ENCODE assay signal across 9 cellular contexts in genomic region chr3:136149569-136150136, GRCh38. TPM values are rescaled to one million over a fixed set of nuclear protein-coding genes. Genes with fewer than 3 reads are reported as not detected.
A peak's percentile ranks its signal among the peaks of the same experiment; 100 is the strongest.
DNase-seq lines count a peak whose midpoint lies in the region; ATAC-seq, FAIRE-seq and TF ChIP-seq lines count a peak whose summit lies in the region.
"Had no signal": no experiment of that assay in that cellular context is flagged by ENCODE, and none has a peak within 500 bp of the region (broad histone marks: within the 10 kb centered on the region; RNA-seq: fewer than 3 reads in every experiment).

No MANE protein-coding gene starts in this region.

- H3K27me3 ChIP-seq in osteoblast (ENCODE audit: insufficient read depth, low read length) = no peaks in the 10 kb centered on the region
- no peaks in the 10 kb centered on the region for H3K27me3 ChIP-seq in SJCRH30
- H3K27me3 ChIP-seq: esophagus squamous epithelium had no signal

- no peak for TF ChIP-seq CTCF in osteoblast (IDR thresholded peaks at IDR 0.05; ENCODE audit: extremely low read depth, low read depth, low read length)

- peaks cover 44% of the 10 kb centered on the region for H3K36me3 Mint-ChIP-seq in activated CD8-positive, alpha-beta memory T cell treated with anti-CD3 and anti-CD28 coated beads, Interleukin-2, amount 10 ng/mL, durations not matched to agents 7 days and 5 days
- peaks cover 43% of the 10 kb centered on the region for H3K36me3 Mint-ChIP-seq in central memory CD8-positive, alpha-beta T cell (ENCODE audit: insufficient read depth)

- H3K36me3 ChIP-seq in osteoblast (ENCODE audit: insufficient read depth, low read length) (peaks cover 32% of the 10 kb centered on the region), SJCRH30 (peaks cover 40% of the 10 kb centered on the region)

- peaks cover 24% of the 10 kb centered on the region for H4K20me1 ChIP-seq in osteoblast (ENCODE audit: insufficient read depth, low read length)

- no peak for FAIRE-seq in HTR-8/SVneo (lab: Jason Lieb, UNC)

- H3K4me1 ChIP-seq in osteoblast (ENCODE audit: insufficient read depth, low read length) = peaks cover 14% of the 10 kb centered on the region
- no peaks in the 10 kb centered on the region; the same call in 1 of the 2 replicates for H3K4me1 ChIP-seq in SJCRH30

- no peaks in the 10 kb centered on the region for H3K27me3 Mint-ChIP-seq in activated CD8-positive, alpha-beta memory T cell treated with anti-CD3 and anti-CD28 coated beads, Interleukin-2, amount 10 ng/mL, durations not matched to agents 7 days and 5 days
- no peaks in the 10 kb centered on the region for H3K27me3 Mint-ChIP-seq in central memory CD8-positive, alpha-beta T cell

- no peak for DNase-seq in activated CD8-positive, alpha-beta memory T cell treated with anti-CD3 and anti-CD28 coated beads, Interleukin-2, amount 10 ng/mL, durations not matched to agents 7 days and 5 days
- DNase-seq in activated CD8-positive, alpha-beta memory T cell treated with anti-CD3 and anti-CD28 coated beads for 24 hours = no peak
- DNase-seq in NCI-H226 (peak; percentile 12), osteoblast (ENCODE audit: insufficient read length, low spot score, missing footprints) (peak; percentile 42), SJCRH30 (no peak), HTR-8/SVneo (ENCODE audit: insufficient read length, low spot score) (no peak)
- DNase-seq in central memory CD8-positive, alpha-beta T cell (ENCODE audit: low spot score in 2 of 2) = no peak
- DNase-seq: esophagus squamous epithelium had no signal

- H3K9me3 ChIP-seq in osteoblast (ENCODE audit: low read depth, low read length) (no peaks in the 10 kb centered on the region), SJCRH30 (replicated peaks) (no peaks in the 10 kb centered on the region)
- H3K9me3 ChIP-seq: esophagus squamous epithelium had no signal

- peak; percentile 30 for ATAC-seq in activated CD8-positive, alpha-beta memory T cell treated with anti-CD3 and anti-CD28 coated beads, Interleukin-2, amount 10 ng/mL, durations not matched to agents 7 days and 5 days
- no peak for ATAC-seq in central memory CD8-positive, alpha-beta T cell (replicated peaks; ENCODE audit: extremely low read depth, poor library complexity, severe bottlenecking)
- ATAC-seq in GM21360 (IDR thresholded peaks at IDR 0.05; ENCODE audit: unreplicated experiment) = no peak

- peaks cover 86% of the 10 kb centered on the region for H3K79me2 ChIP-seq in osteoblast (ENCODE audit: insufficient read depth, low read length)

- no peak overlapping the region for H2AFZ ChIP-seq in osteoblast (ENCODE audit: low read length)

- H3K4me3 Mint-ChIP-seq in activated CD8-positive, alpha-beta memory T cell treated with anti-CD3 and anti-CD28 coated beads, Interleukin-2, amount 10 ng/mL, durations not matched to agents 7 days and 5 days = no peak overlapping the region
- no peak overlapping the region for H3K4me3 Mint-ChIP-seq in central memory CD8-positive, alpha-beta T cell

- peak overlapping the region; percentile 5 for H3K4me2 ChIP-seq in osteoblast (ENCODE audit: insufficient read depth, low read length)

- peak overlapping the region; percentile 45 for H3K27ac Mint-ChIP-seq in activated CD8-positive, alpha-beta memory T cell treated with anti-CD3 and anti-CD28 coated beads, Interleukin-2, amount 10 ng/mL, durations not matched to agents 7 days and 5 days
- peak overlapping the region; percentile 80 for H3K27ac Mint-ChIP-seq in central memory CD8-positive, alpha-beta T cell (ENCODE audit: low read depth)

- CTCF ChIA-PET in activated CD8-positive, alpha-beta memory T cell treated with anti-CD3 and anti-CD28 coated beads, Interleukin-2, amount 10 ng/mL, durations not matched to agents 7 days and 5 days (lab: Charles Lee) = no interaction called here

- H3K4me3 ChIP-seq in osteoblast (ENCODE audit: insufficient read depth, low read length) (no peak overlapping the region), SJCRH30 (no peak overlapping the region)
- H3K4me3 ChIP-seq: esophagus squamous epithelium had no signal

- H3K4me1 Mint-ChIP-seq in activated CD8-positive, alpha-beta memory T cell treated with anti-CD3 and anti-CD28 coated beads, Interleukin-2, amount 10 ng/mL, durations not matched to agents 7 days and 5 days = peaks cover 49% of the 10 kb centered on the region
- peaks cover 65% of the 10 kb centered on the region for H3K4me1 Mint-ChIP-seq in central memory CD8-positive, alpha-beta T cell

- no peaks in the 10 kb centered on the region for H3K9me3 Mint-ChIP-seq in activated CD8-positive, alpha-beta memory T cell treated with anti-CD3 and anti-CD28 coated beads, Interleukin-2, amount 10 ng/mL, durations not matched to agents 7 days and 5 days (ENCODE audit: low read depth)
- H3K9me3 Mint-ChIP-seq in central memory CD8-positive, alpha-beta T cell = no peaks in the 10 kb centered on the region

- H3K27ac ChIP-seq in osteoblast (ENCODE audit: low read depth, low read length) = peak overlapping the region; percentile 20
- H3K27ac ChIP-seq in SJCRH30 = no peak overlapping the region
- H3K27ac ChIP-seq: esophagus squamous epithelium had no signal

RNA-seq across cellular contexts. Expression of gene MSL2, which starts 46.5 kb away (rescaled TPM):
- 10 to 100 TPM; 62.6 to 64.3 TPM for total RNA-seq in activated CD8-positive, alpha-beta memory T cell treated with anti-CD3 and anti-CD28 coated beads, Interleukin-2, amount 10 ng/mL, durations not matched to agents 7 days and 5 days
- total RNA-seq in osteoblast = 18.5 and 19.2 TPM in 2 replicates
- total RNA-seq in SJCRH30 (2014; rRNA removed; shearing (Covaris generic)) = 23.5 and 26.2 TPM in 2 replicates

Comparison
In these comparisons a context has a peak if more than half of its experiments do, and no peak if none do; other contexts are left out.
1. DNase-seq: peak in NCI-H226 (single experiment) and osteoblast (single experiment); none in activated CD8-positive, alpha-beta memory T cell treated with anti-CD3 and anti-CD28 coated beads, Interleukin-2, amount 10 ng/mL, durations not matched to agents 7 days and 5 days (single experiment), activated CD8-positive, alpha-beta memory T cell treated with anti-CD3 and anti-CD28 coated beads for 24 hours (single experiment), central memory CD8-positive, alpha-beta T cell (0 of 2), SJCRH30 (0 of 2) and HTR-8/SVneo (single experiment).